20 cellular contexts compared by ENCODE assay signal in the genomic region with DNA sequence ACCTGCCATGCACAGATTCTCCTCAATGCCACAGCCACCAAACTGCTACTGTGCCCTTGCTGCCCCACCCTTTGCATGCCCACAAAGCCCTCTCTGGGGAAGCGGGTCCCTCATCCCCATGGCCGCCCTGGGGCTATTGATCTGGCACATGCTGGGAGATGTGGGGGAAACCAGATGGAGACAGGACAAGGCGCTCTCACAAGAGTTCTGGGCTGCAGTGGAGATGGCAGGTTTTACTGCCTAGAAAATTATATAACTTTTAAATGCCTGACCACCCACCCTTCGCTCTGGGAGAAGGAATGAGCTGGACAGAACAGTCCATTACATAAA. TPM values are rescaled to one million over a fixed set of nuclear protein-coding genes. Genes with fewer than 3 reads are reported as not detected.
DNase-seq lines count a peak whose midpoint lies in the region; ATAC-seq and TF ChIP-seq lines count a peak whose summit lies in the region.
"Had no signal": no experiment of that assay in that cellular context is flagged by ENCODE, and none has a peak within 500 bp of the region (broad histone marks: within the 10 kb centered on the region; RNA-seq: fewer than 3 reads in every experiment).

No MANE protein-coding gene starts in this region.

- H2AFZ ChIP-seq in hepatocyte, result no peak overlapping the region

- H3K4me1 Mint-ChIP-seq in stimulated activated effector memory CD8-positive, alpha-beta T cell treated with anti-CD3 and anti-CD28 coated beads, Interleukin-12 subunit alpha, Interleukin-12 subunit beta, amount 100 ng/mL, for 72 hours, result peaks cover 8% of the 10 kb centered on the region

- 84% methylated on average over 4 of the region's 4 CpGs for WGBS in hepatocyte (ENCODE audit: low lambda C conversion rate, missing lambda C conversion rate)

- H3K27ac Mint-ChIP-seq in stimulated activated effector memory CD8-positive, alpha-beta T cell treated with anti-CD3 and anti-CD28 coated beads, Interleukin-12 subunit alpha, Interleukin-12 subunit beta, amount 100 ng/mL, for 72 hours, result peak overlapping the region; percentile 7
- H3K27ac Mint-ChIP-seq: CD8-positive, alpha-beta T cell had no signal

- no peak for ATAC-seq in stimulated activated effector memory CD8-positive, alpha-beta T cell treated with anti-CD3 and anti-CD28 coated beads, Interleukin-12 subunit alpha, Interleukin-12 subunit beta, amount 100 ng/mL, for 72 hours
- ATAC-seq: CD8-positive, alpha-beta T cell; GM12878 had no signal

- H3K4me3 Mint-ChIP-seq in stimulated activated effector memory CD8-positive, alpha-beta T cell treated with anti-CD3 and anti-CD28 coated beads, Interleukin-12 subunit alpha, Interleukin-12 subunit beta, amount 100 ng/mL, for 72 hours, result no peak overlapping the region
- H3K4me3 Mint-ChIP-seq: CD8-positive, alpha-beta T cell had no signal

- peak; percentile 31 for DNase-seq in activated effector memory CD4-positive, alpha-beta T cell treated with anti-CD3 and anti-CD28 coated beads, Interleukin-2, amount 50 U/mL, for 16 hours
- no peak for DNase-seq in activated effector memory CD4-positive, alpha-beta T cell treated with Interleukin-2 at 50 U/mL for 16 hours
- DNase-seq in hepatocyte (ENCODE audit: low spot score) (no peak), H7 (no peak), middle frontal gyrus (ENCODE audit: extremely low spot score, low spot score) (no peak), DMS114 treated with DMSO at 0.1 percent for 48 hours (lab: John Stamatoyannopoulos, UW; ENCODE audit: unreplicated experiment) (no peak)
- DNase-seq in stimulated activated effector memory CD8-positive, alpha-beta T cell treated with anti-CD3 and anti-CD28 coated beads, Interleukin-12 subunit alpha, Interleukin-12 subunit beta, amount 100 ng/mL, for 72 hours (ENCODE audit: low spot score in 2 of 2), result no peak
- DNase-seq: 8988T; Calu3; CD8-positive, alpha-beta T cell; DMS53; DND-41; EL; IMR-90 had no signal

- H3K9me3 ChIP-seq in hepatocyte (ENCODE audit: low read depth), result no peaks in the 10 kb centered on the region
- H3K9me3 ChIP-seq: BLaER1 treated with 17β-estradiol and CSF1 and Interleukin-3, amounts not matched to agents 10 nM and 100 nM; HAP-1 had no signal

- TF ChIP-seq CTCF in hepatocyte (IDR thresholded peaks at IDR 0.05; ENCODE audit: poor library complexity), result no peak

- no peak overlapping the region for H3K4me2 ChIP-seq in hepatocyte
- H3K4me2 ChIP-seq: BLaER1 treated with 17β-estradiol and CSF1 and Interleukin-3, amounts not matched to agents 10 nM and 100 nM had no signal

- H3K4me1 ChIP-seq in hepatocyte (ENCODE audit: insufficient read depth), result peaks cover 12% of the 10 kb centered on the region
- H3K4me1 ChIP-seq: HAP-1 had no signal

- H3K9me3 Mint-ChIP-seq in stimulated activated effector memory CD8-positive, alpha-beta T cell treated with anti-CD3 and anti-CD28 coated beads, Interleukin-12 subunit alpha, Interleukin-12 subunit beta, amount 100 ng/mL, for 72 hours, result no peaks in the 10 kb centered on the region
- H3K9me3 Mint-ChIP-seq: CD8-positive, alpha-beta T cell had no signal

- no peaks in the 10 kb centered on the region for H4K20me1 ChIP-seq in hepatocyte (ENCODE audit: insufficient read depth, poor library complexity, severe bottlenecking)
- H4K20me1 ChIP-seq: BLaER1 treated with 17β-estradiol and CSF1 and Interleukin-3, amounts not matched to agents 10 nM and 100 nM had no signal

- H3K27ac ChIP-seq in angular gyrus (ENCODE audit: low read depth, low read length) (peak overlapping the region; percentile 87), hepatocyte (peak overlapping the region; percentile 74)
- H3K27ac ChIP-seq: BLaER1 treated with 17β-estradiol and CSF1 and Interleukin-3, amounts not matched to agents 10 nM and 100 nM had no signal

- H3K27me3 ChIP-seq in hepatocyte (peaks cover 12% of the 10 kb centered on the region), H7 (ENCODE audit: control insufficient read depth, insufficient read depth, low read length) (peaks cover 2% of the 10 kb centered on the region; the same call in 1 of the 2 replicates)
- H3K27me3 ChIP-seq: BLaER1 treated with 17β-estradiol and CSF1 and Interleukin-3, amounts not matched to agents 10 nM and 100 nM had no signal

- H3K36me3 ChIP-seq in hepatocyte (replicated peaks; ENCODE audit: insufficient read depth, low read depth) (no peaks in the 10 kb centered on the region), H7 (replicated peaks; ENCODE audit: control insufficient read depth, insufficient read depth, low read length) (peaks cover 19% of the 10 kb centered on the region)
- H3K36me3 ChIP-seq: BLaER1 treated with 17β-estradiol and CSF1 and Interleukin-3, amounts not matched to agents 10 nM and 100 nM; HAP-1 had no signal

- no peaks in the 10 kb centered on the region for H3K9me2 ChIP-seq in hepatocyte (replicated peaks; ENCODE audit: insufficient read depth)

- H3K79me2 ChIP-seq in hepatocyte, result no peaks in the 10 kb centered on the region

- H3K36me3 Mint-ChIP-seq in stimulated activated effector memory CD8-positive, alpha-beta T cell treated with anti-CD3 and anti-CD28 coated beads, Interleukin-12 subunit alpha, Interleukin-12 subunit beta, amount 100 ng/mL, for 72 hours, result no peaks in the 10 kb centered on the region

- H3K4me3 ChIP-seq in hepatocyte, result no peak overlapping the region
- H3K4me3 ChIP-seq in H7 (ENCODE audit: insufficient read depth, low read depth, low read length), result no peak overlapping the region
- H3K4me3 ChIP-seq: BLaER1 treated with 17β-estradiol and CSF1 and Interleukin-3, amounts not matched to agents 10 nM and 100 nM; GM12878; HAP-1 had no signal

RNA-seq across cellular contexts. Expression of a gene that starts 10.6 kb away (rescaled TPM):
- 30.0 and 41.6 TPM in 2 replicates for total RNA-seq in hepatocyte
- 32.3 and 34.2 TPM in 2 replicates for polyA plus RNA-seq in hepatocyte
- 26.0 and 26.3 TPM in 2 replicates for total RNA-seq in H7 (2014; rRNA removed; shearing (Covaris generic))

RNA-seq across cellular contexts. Expression of a gene that starts 24.2 kb away (rescaled TPM):
- total RNA-seq in hepatocyte, result 17.7 and 19.9 TPM in 2 replicates
- polyA plus RNA-seq in hepatocyte, result 31.2 and 42.9 TPM in 2 replicates
- total RNA-seq in H7 (2014; rRNA removed; shearing (Covaris generic)), result 42.9 and 52.9 TPM in 2 replicates
- total RNA-seq: HT-29 had no signal

RNA-seq across cellular contexts. Expression of a gene that starts 30.6 kb away (rescaled TPM):
- 0.03 and 0.16 TPM in 2 replicates for total RNA-seq in hepatocyte
- polyA plus RNA-seq in hepatocyte, result 0.18 TPM in 2 replicates
- total RNA-seq in H7 (2014; rRNA removed; shearing (Covaris generic)), result 1.0 and 1.3 TPM in 2 replicates
- total RNA-seq: Calu3, G401, HT-29 had no signal

RNA-seq across cellular contexts. Expression of a gene that starts 30.8 kb away (rescaled TPM):
- 9.0 and 12.6 TPM in 2 replicates for total RNA-seq in hepatocyte
- polyA plus RNA-seq in hepatocyte, result 0.29 and 1.3 TPM in 2 replicates
- 8.7 and 19.8 TPM in 2 replicates for total RNA-seq in H7 (2014; rRNA removed; shearing (Covaris generic))

RNA-seq across cellular contexts. Expression of a gene that starts 33.4 kb away (rescaled TPM):
- 122 and 124 TPM in 2 replicates for total RNA-seq in hepatocyte
- polyA plus RNA-seq in hepatocyte, result 110 and 112 TPM in 2 replicates
- total RNA-seq in H7 (2014; rRNA removed; shearing (Covaris generic)), result 98.2 and 125 TPM in 2 replicates
